ENCODE assay signal across 18 cellular contexts in genomic region chr9:33628865-33629410, GRCh38.
DNase-seq lines count a peak whose midpoint lies in the region; ATAC-seq and TF ChIP-seq lines count a peak whose summit lies in the region.
"Had no signal": no experiment of that assay in that cellular context is flagged by ENCODE, and none has a peak within 500 bp of the region (broad histone marks: within the 10 kb centered on the region; RNA-seq: fewer than 3 reads in every experiment).

No MANE protein-coding gene starts in this region.

- H3K4me1 Mint-ChIP-seq in CD4-positive, CD25-positive, alpha-beta regulatory T cell, result peaks cover 0 to 9% (median 2%) of the 10 kb centered on the region in 4 donors

- H3K4me1 ChIP-seq in CD4-positive, CD25-positive, alpha-beta regulatory T cell (ENCODE audit: control insufficient read depth, insufficient read depth, low read length, poor library complexity, severe bottlenecking), result peaks cover 2% of the 10 kb centered on the region
- H3K4me1 ChIP-seq in Panc1 (ENCODE audit: control insufficient read depth, insufficient read depth, low read length) (peaks cover 6% of the 10 kb centered on the region; the same call in 1 of the 2 replicates), upper lobe of right lung (no peaks in the 10 kb centered on the region)

- peak; percentile 31 for DNase-seq in activated CD4-positive, alpha-beta T cell treated with anti-CD3 and anti-CD28 coated beads for 48 hours
- no peak for DNase-seq in activated CD4-positive, alpha-beta T cell treated with anti-CD3 and anti-CD28 coated beads for 1 hour
- no peak for DNase-seq in CD4-positive, CD25-positive, alpha-beta regulatory T cell
- DNase-seq in Panc1 (ENCODE audit: low read depth, low spot score) (no peak), head of caudate nucleus (peak in 35 of 42 donors; percentile 8 to 80 (median 48)), upper lobe of right lung (no peak), glomerular visceral epithelial cell (ENCODE audit: extremely low spot score) (no peak)
- DNase-seq: Calu3, DMS79, GOT3, MV-4-11, NCI-H1417 treated with DMSO at 0.1 percent for 48 hours, NCI-H2081 treated with DMSO at 0.1 percent for 48 hours, NCI-H2227 treated with DMSO at 0.1 percent for 48 hours, NCI-H524 treated with DMSO at 0.1 percent for 48 hours, OCI-M1 had no signal

- CTCF ChIA-PET in Panc1 (lab: Charles Lee), result interaction anchor here (0.6 to 0.7 kb wide), 2 partner anchors 21 to 118 kb away, joined by 3 to 4 read pairs; no protein-coding TSS in a partner anchor

- H3K27ac ChIP-seq in CD4-positive, CD25-positive, alpha-beta regulatory T cell (ENCODE audit: insufficient read depth, low read length, poor library complexity, severe bottlenecking), result peak overlapping the region; percentile 14
- no peak overlapping the region for H3K27ac ChIP-seq in Panc1 (ENCODE audit: low read length)
- no peak overlapping the region for H3K27ac ChIP-seq in upper lobe of right lung
- H3K27ac ChIP-seq: C4-2B had no signal

- H3K27me3 Mint-ChIP-seq in CD4-positive, CD25-positive, alpha-beta regulatory T cell, result peaks cover 40% of the 10 kb centered on the region

- no TSS peak for BruUV-seq in Panc1 (replicated peaks; lab: Mats Ljungman, UMichigan)

- in situ Hi-C loops in Panc1 (cut with HindIII; ENCODE audit: low pct_unique_long_range_greater_than_20kb, low sequenced_read_pairs), result no loop called here

- H3K9me3 Mint-ChIP-seq in CD4-positive, CD25-positive, alpha-beta regulatory T cell, result peaks cover 0 to 1% (median 0%) of the 10 kb centered on the region in 7 donors

- intact Hi-C loops in Panc1 (cut with micrococcal nuclease; ENCODE audit: unreplicated experiment), result no loop called here
- intact Hi-C loops in head of caudate nucleus (cut with DNase I), result no loop called here
- intact Hi-C loops in upper lobe of right lung (cut with DNase I), result no loop called here

- no peak overlapping the region for H3K27ac Mint-ChIP-seq in CD4-positive, CD25-positive, alpha-beta regulatory T cell

- no peaks in the 10 kb centered on the region for H3K36me3 ChIP-seq in CD4-positive, CD25-positive, alpha-beta regulatory T cell (ENCODE audit: control insufficient read depth, insufficient read depth, low read length)
- H3K36me3 ChIP-seq in Panc1 (ENCODE audit: control insufficient read depth, insufficient read depth, low read length), result no peaks in the 10 kb centered on the region
- no peaks in the 10 kb centered on the region for H3K36me3 ChIP-seq in upper lobe of right lung

- no peak for ATAC-seq in CD4-positive, CD25-positive, alpha-beta regulatory T cell (ENCODE audit: low read depth in 2 of 2)
- ATAC-seq in Panc1, result peak; percentile 54; the same call in 1 of the 2 replicates
- no peak for ATAC-seq in upper lobe of right lung
- ATAC-seq in GM19023 (IDR thresholded peaks at IDR 0.05; ENCODE audit: unreplicated experiment), result no peak

- peaks cover 13% of the 10 kb centered on the region for H3K27me3 ChIP-seq in CD4-positive, CD25-positive, alpha-beta regulatory T cell (ENCODE audit: control insufficient read depth, insufficient read depth, low read length)
- H3K27me3 ChIP-seq in Panc1 (ENCODE audit: control insufficient read depth, insufficient read depth, low read length), result peaks cover 35% of the 10 kb centered on the region
- peaks cover 31% of the 10 kb centered on the region for H3K27me3 ChIP-seq in upper lobe of right lung

- no peaks in the 10 kb centered on the region for H3K36me3 Mint-ChIP-seq in CD4-positive, CD25-positive, alpha-beta regulatory T cell

- no peak overlapping the region for H3K4me3 Mint-ChIP-seq in CD4-positive, CD25-positive, alpha-beta regulatory T cell

- no peak overlapping the region for H3K4me3 ChIP-seq in CD4-positive, CD25-positive, alpha-beta regulatory T cell (ENCODE audit: low read depth, low read length)
- H3K4me3 ChIP-seq in Panc1 (ENCODE audit: low read depth in 2 of 2, low read length in 2 of 2) (peak overlapping the region in 1 of 2 experiments; percentile 1; a peak in 1 of 4 replicates), upper lobe of right lung (no peak overlapping the region)

- no peaks in the 10 kb centered on the region for H3K9me3 ChIP-seq in CD4-positive, CD25-positive, alpha-beta regulatory T cell (ENCODE audit: control insufficient read depth in 2 of 2, low read length in 2 of 2)
- no peaks in the 10 kb centered on the region for H3K9me3 ChIP-seq in Panc1 (ENCODE audit: control insufficient read depth, insufficient read depth, low read depth, low read length)
- H3K9me3 ChIP-seq in upper lobe of right lung, result no peaks in the 10 kb centered on the region

- TF ChIP-seq CTCF in Panc1 (IDR thresholded peaks at IDR 0.05) (no peak), upper lobe of right lung (IDR thresholded peaks at IDR 0.05) (no peak)

- POLR2A ChIA-PET in Panc1 (lab: Charles Lee), result interaction anchor here (0.5 kb wide), 1 partner anchor 537 kb away, joined by 19 read pairs; no protein-coding TSS in a partner anchor

Comparison
In these comparisons a context has a peak if more than half of its experiments do, and no peak if none do; other contexts are left out.
1. DNase-seq: peak in activated CD4-positive, alpha-beta T cell treated with anti-CD3 and anti-CD28 coated beads for 48 hours (single experiment) and head of caudate nucleus (35 of 42); none in activated CD4-positive, alpha-beta T cell treated with anti-CD3 and anti-CD28 coated beads for 1 hour (single experiment), CD4-positive, CD25-positive, alpha-beta regulatory T cell (0 of 3), Panc1 (single experiment), upper lobe of right lung (single experiment) and glomerular visceral epithelial cell (single experiment).